In genomic region chr3:50214824-50215223, GRCh38 we compare ENCODE assay signal across 29 cellular contexts. TPM values are rescaled to one million over a fixed set of nuclear protein-coding genes. Genes with fewer than 3 reads are reported as not detected.
DNase-seq lines count a peak whose midpoint lies in the region; ATAC-seq, FAIRE-seq and TF ChIP-seq lines count a peak whose summit lies in the region.
"Had no signal": no experiment of that assay in that cellular context is flagged by ENCODE, and none has a peak within 500 bp of the region (broad histone marks: within the 10 kb centered on the region; RNA-seq: fewer than 3 reads in every experiment).

No MANE protein-coding gene starts in this region.

- peak overlapping the region; percentile 44 to 77 for H3K27ac ChIP-seq in liver (ENCODE audit: low read depth in 1 of 2, low read length in 2 of 2)
- no peak overlapping the region for H3K27ac ChIP-seq in HepG2 (ENCODE audit: extremely low read length, insufficient read depth, low read length)
- no peak overlapping the region for H3K27ac ChIP-seq in neuronal stem cell (replicated peaks; ENCODE audit: low read length)
- H3K27ac ChIP-seq in substantia nigra (ENCODE audit: low read depth, low read length, poor library complexity, severe bottlenecking), result peak overlapping the region; percentile 99
- H3K27ac ChIP-seq: BLaER1 had no signal

- H3K27ac Mint-ChIP-seq in endothelial cell (ENCODE audit: unreplicated experiment), result no peak overlapping the region
- H3K27ac Mint-ChIP-seq: CD14-positive monocyte; CD4-positive, CD25-positive, alpha-beta regulatory T cell; CD8-positive, alpha-beta memory T cell had no signal

- no peak overlapping the region for H4K8ac ChIP-seq in neuronal stem cell (ENCODE audit: low read depth, low read length)

- intact Hi-C loops in HepG2 (cut with micrococcal nuclease; ENCODE audit: unreplicated experiment), result no loop called here

- H3K9ac ChIP-seq in liver (ENCODE audit: low read depth in 1 of 2, low read length in 2 of 2), result no peak overlapping the region
- no peak overlapping the region for H3K9ac ChIP-seq in HepG2 (ENCODE audit: insufficient read depth, low read depth, low read length)
- H3K9ac ChIP-seq in neuronal stem cell (ENCODE audit: low read depth, low read length, poor library complexity), result no peak overlapping the region
- H3K9ac ChIP-seq: BLaER1 had no signal

- no peaks in the 10 kb centered on the region for H3K27me3 ChIP-seq in liver (ENCODE audit: control insufficient read depth in 4 of 4, insufficient read depth in 4 of 4, low read length in 3 of 4)
- H3K27me3 ChIP-seq in HepG2 (ENCODE audit: control insufficient read depth in 1 of 2, insufficient read depth in 2 of 2, low read length in 2 of 2), result no peaks in the 10 kb centered on the region
- H3K27me3 ChIP-seq in neuronal stem cell (ENCODE audit: control insufficient read depth in 3 of 3, insufficient read depth in 3 of 3, low read depth in 1 of 3, low read length in 3 of 3), result peaks cover 0 to 63% (median 0%) of the 10 kb centered on the region in 3 experiments
- H3K27me3 ChIP-seq: BE2C, BLaER1 had no signal

- H3K4me2 ChIP-seq in HepG2 (ENCODE audit: low read depth, low read length) (no peak overlapping the region), neuronal stem cell (ENCODE audit: insufficient read depth, low read length, poor library complexity, severe bottlenecking) (no peak overlapping the region)
- H3K4me2 ChIP-seq: BLaER1 had no signal

- no peaks in the 10 kb centered on the region; the same call in 1 of the 2 replicates for H4K20me1 ChIP-seq in HepG2 (ENCODE audit: insufficient read depth, low read length)
- H4K20me1 ChIP-seq: BLaER1 had no signal

- 38% methylated on average over 10 of the region's 10 CpGs for WGBS in liver
- 88% methylated on average over 8 of the region's 10 CpGs for WGBS in HepG2 (ENCODE audit: low lambda C conversion rate)
- no CpG with 5 or more reads among the region's 10 CpGs for WGBS in neuronal stem cell (ENCODE audit: extremely low coverage in 2 of 2, insufficient read length in 2 of 2, insufficient replicate concordance in 1 of 2), 2 donors

- H3K36me3 Mint-ChIP-seq in endothelial cell (ENCODE audit: low read depth, unreplicated experiment), result no peaks in the 10 kb centered on the region
- H3K36me3 Mint-ChIP-seq: CD14-positive monocyte; CD4-positive, alpha-beta memory T cell; CD4-positive, CD25-positive, alpha-beta regulatory T cell; CD8-positive, alpha-beta memory T cell had no signal

- H3K4ac ChIP-seq in neuronal stem cell (ENCODE audit: low read length), result no peak overlapping the region

- H3K36me3 ChIP-seq in liver (ENCODE audit: control insufficient read depth in 4 of 4, insufficient read depth in 3 of 4, low read depth in 1 of 4, low read length in 3 of 4) (peaks cover 7 to 13% (median 11%) of the 10 kb centered on the region in 4 donors), HepG2 (replicated peaks in 1 of 2; ENCODE audit: control insufficient read depth in 1 of 2, insufficient read depth in 2 of 2, low read length in 2 of 2) (peaks cover 21 to 60% of the 10 kb centered on the region in 2 experiments), neuronal stem cell (replicated peaks in 1 of 2; ENCODE audit: control insufficient read depth in 2 of 2, insufficient read depth in 2 of 2, low read length in 2 of 2) (no peaks in the 10 kb centered on the region)
- H3K36me3 ChIP-seq: BE2C, BLaER1 had no signal

- no peak for FAIRE-seq in HepG2 (lab: Jason Lieb, UNC)
- FAIRE-seq: A204.1, G401.6, GM12891, GM19239 had no signal

- H4K91ac ChIP-seq in neuronal stem cell (ENCODE audit: low read depth, low read length, poor library complexity), result no peak overlapping the region

- in situ Hi-C loops in HepG2 (cut with HindIII; ENCODE audit: extremely low pct_ligation_motif_present, low pct_unique_long_range_greater_than_20kb), result no loop called here

- no peaks in the 10 kb centered on the region for H3K9me3 Mint-ChIP-seq in endothelial cell (ENCODE audit: unreplicated experiment)
- H3K9me3 Mint-ChIP-seq: CD14-positive monocyte; CD4-positive, alpha-beta memory T cell; CD4-positive, CD25-positive, alpha-beta regulatory T cell; CD8-positive, alpha-beta memory T cell had no signal

- no peak for TF ChIP-seq POLR2A in HepG2 (IDR thresholded peaks at IDR 0.05; ENCODE audit: insufficient read depth in 1 of 2, low read depth in 2 of 2, low read length in 2 of 2)

- POLR2A ChIA-PET in HepG2 (lab: Yijun Ruan, JAX), result interaction anchor here (9.1 to 16.5 kb wide), 2 partner anchors 9 to 20 kb away, joined by 312 to 625 read pairs; partner anchors contain the start of gene SLC38A3

- no peak overlapping the region for H2BK15ac ChIP-seq in neuronal stem cell (ENCODE audit: low read length)

- TF ChIP-seq RAD21 in liver (IDR thresholded peaks at IDR 0.05), result no peak
- no peak for TF ChIP-seq RAD21 in HepG2 (CRISPR knock-in tag; IDR thresholded peaks at IDR 0.05)

- H2BK5ac ChIP-seq in neuronal stem cell (ENCODE audit: low read length), result peak overlapping the region; percentile 31

- H2BK12ac ChIP-seq in neuronal stem cell (ENCODE audit: low read length), result no peak overlapping the region

- no peaks in the 10 kb centered on the region for H3K4me1 Mint-ChIP-seq in endothelial cell (ENCODE audit: unreplicated experiment)
- H3K4me1 Mint-ChIP-seq: CD14-positive monocyte; CD4-positive, CD25-positive, alpha-beta regulatory T cell; CD8-positive, alpha-beta memory T cell had no signal

- ATAC-seq in HepG2, result no peak
- ATAC-seq in left lobe of liver, result peak; percentile 1
- ATAC-seq in HG03439 (IDR thresholded peaks at IDR 0.05; ENCODE audit: unreplicated experiment), result no peak
- ATAC-seq in GM21447 (IDR thresholded peaks at IDR 0.05; ENCODE audit: unreplicated experiment), result no peak

- no peak overlapping the region for H3K4me3 ChIP-seq in liver (ENCODE audit: low read depth in 1 of 3, low read length in 3 of 3)
- no peak overlapping the region for H3K4me3 ChIP-seq in HepG2 (replicated peaks in 1 of 3; ENCODE audit: insufficient read depth in 1 of 3, low read depth in 2 of 3, low read length in 3 of 3)
- H3K4me3 ChIP-seq in neuronal stem cell (ENCODE audit: low read length in 2 of 2), result no peak overlapping the region
- H3K4me3 ChIP-seq: BLaER1 had no signal

- H3K4me3 Mint-ChIP-seq in endothelial cell (ENCODE audit: unreplicated experiment), result no peak overlapping the region
- H3K4me3 Mint-ChIP-seq: CD14-positive monocyte; CD4-positive, alpha-beta memory T cell; CD4-positive, CD25-positive, alpha-beta regulatory T cell had no signal

- BruUV-seq in HepG2 (replicated peaks; lab: Mats Ljungman, UMichigan), result no TSS peak

- H2AK5ac ChIP-seq in neuronal stem cell (ENCODE audit: low read depth, low read length), result peak overlapping the region; percentile 86

- TF ChIP-seq EP300 in HepG2 (IDR thresholded peaks at IDR 0.05; ENCODE audit: low read depth in 2 of 2, low read length in 2 of 2) (no peak), HepG2 (CRISPR knock-in tag; IDR thresholded peaks at IDR 0.05; ENCODE audit: borderline replicate concordance) (no peak)

- H3K23ac ChIP-seq in neuronal stem cell (ENCODE audit: low read depth, low read length, poor library complexity), result no peak overlapping the region

- no peak overlapping the region for H3K14ac ChIP-seq in neuronal stem cell (ENCODE audit: low read length)

- H3K79me1 ChIP-seq in neuronal stem cell (ENCODE audit: low read depth, low read length), result no peaks in the 10 kb centered on the region

- H3K18ac ChIP-seq in neuronal stem cell (ENCODE audit: low read length), result no peak overlapping the region

- DNase-seq in HepG2 (ENCODE audit: low spot score) (no peak), left lobe of liver (ENCODE audit: low spot score) (peak; percentile 69), neuronal stem cell (ENCODE audit: low spot score) (no peak), substantia nigra (lab: John Stamatoyannopoulos, UW) (no peak), endothelial cell (ENCODE audit: low spot score) (no peak)
- DNase-seq: 8988T; ACHN; BE2C; C1 segment of cervical spinal cord; CD4-positive, alpha-beta memory T cell; CD4-positive, CD25-positive, alpha-beta regulatory T cell; CD8-positive, alpha-beta memory T cell; COR-L47; DMS 273 treated with DMSO at 0.1 percent for 48 hours; DMS153; DMS53; DMS79 treated with DMSO at 0.1 percent for 48 hours; GF-D8 had no signal

- no peak for TF ChIP-seq CTCF in liver (IDR thresholded peaks at IDR 0.05; ENCODE audit: low read depth, low read length, missing input control)
- TF ChIP-seq CTCF in HepG2 (CRISPR knock-in tag; IDR thresholded peaks at IDR 0.05), result no peak
- no peak for TF ChIP-seq CTCF in endothelial cell (IDR thresholded peaks at IDR 0.05; ENCODE audit: unreplicated experiment)

- H2AFZ ChIP-seq in HepG2 (ENCODE audit: low read length), result no peak overlapping the region
- no peak overlapping the region for H2AFZ ChIP-seq in neuronal stem cell (ENCODE audit: low read length)

- peaks cover 18% of the 10 kb centered on the region for H3K79me2 ChIP-seq in HepG2 (ENCODE audit: insufficient read depth, low read length)

- peaks cover 17 to 86% (median 72%) of the 10 kb centered on the region in 4 donors for H3K4me1 ChIP-seq in liver (ENCODE audit: control insufficient read depth in 4 of 4, insufficient read depth in 4 of 4, low read length in 3 of 4)
- peaks cover 49% of the 10 kb centered on the region for H3K4me1 ChIP-seq in HepG2 (ENCODE audit: insufficient read depth, low read length)
- no peaks in the 10 kb centered on the region for H3K4me1 ChIP-seq in neuronal stem cell (ENCODE audit: control insufficient read depth in 2 of 2, insufficient read depth in 1 of 2, low read depth in 1 of 2, low read length in 2 of 2)
- H3K4me1 ChIP-seq: BE2C had no signal

- H3K27me3 Mint-ChIP-seq in endothelial cell (ENCODE audit: unreplicated experiment), result peaks cover 10% of the 10 kb centered on the region

- H2BK120ac ChIP-seq in neuronal stem cell (ENCODE audit: low read depth, low read length), result no peak overlapping the region

- CTCF ChIA-PET in HepG2 (lab: Yijun Ruan, JAX; ENCODE audit: low intra/inter-chr PET ratio, low total read pairs), result no interaction called here

- H3K9me3 ChIP-seq in liver (ENCODE audit: control insufficient read depth in 4 of 4, low read length in 3 of 4) (no peaks in the 10 kb centered on the region), HepG2 (ENCODE audit: low read length) (no peaks in the 10 kb centered on the region), neuronal stem cell (replicated peaks in 1 of 2; ENCODE audit: control insufficient read depth in 2 of 2, insufficient read depth in 1 of 2, low read depth in 1 of 2, low read length in 2 of 2) (no peaks in the 10 kb centered on the region)
- H3K9me3 ChIP-seq: BE2C, BLaER1 had no signal

RNA-seq across cellular contexts. Expression of gene SLC38A3, which starts 9.8 kb away (rescaled TPM):
- total RNA-seq in liver (100 to 1,000 TPM in 1 of 2 donors, 10 to 100 TPM in 1; 98.1 to 166 TPM), HepG2 (2016; rRNA removed; fragmentation: Illumina TruSeq; extraction: Trizol) (14.3 and 29.8 TPM in 2 replicates), left lobe of liver (242 TPM), endothelial cell (ENCODE audit: unreplicated experiment) (0.56 TPM)
- polyA plus RNA-seq in liver (100 to 1,000 TPM; 114 to 180 TPM), HepG2 (2011; rRNA removed) (164 and 247 TPM in 2 replicates)
- total RNA-seq in HepG2 (2016; cell fraction: cytosol; rRNA removed; fragmentation: Illumina TruSeq; extraction: Trizol; ENCODE audit: low read depth), result 9.4 and 12.0 TPM in 2 replicates
- total RNA-seq in HepG2 (2016; cell fraction: insoluble cytoplasmic fraction; rRNA removed; fragmentation: Illumina TruSeq; extraction: Trizol), result 14.3 and 31.3 TPM in 2 replicates
- 13.7 and 15.1 TPM in 2 replicates for total RNA-seq in HepG2 (2016; cell fraction: membrane; rRNA removed; fragmentation: Illumina TruSeq; extraction: Trizol)
- 51.2 and 60.9 TPM in 2 replicates for total RNA-seq in HepG2 (2016; cell fraction: nucleus; rRNA removed; fragmentation: Illumina TruSeq; extraction: Trizol)
- 69.6 and 77.8 TPM in 2 replicates for polyA plus RNA-seq in HepG2 (2011; cell fraction: cytosol; rRNA removed)
- 645 and 755 TPM in 2 replicates for polyA plus RNA-seq in HepG2 (2011; cell fraction: nucleus; rRNA removed)
- 101 and 126 TPM in 2 replicates for polyA plus RNA-seq in HepG2 (2012)
- polyA plus RNA-seq in HepG2 (2016; cell fraction: cytosol; fragmentation: Illumina TruSeq; extraction: Trizol; ENCODE audit: low read depth), result 7.3 and 7.5 TPM in 2 replicates
- polyA plus RNA-seq in HepG2 (2016; cell fraction: insoluble cytoplasmic fraction; fragmentation: Illumina TruSeq; extraction: Trizol; ENCODE audit: low read depth), result 17.2 and 22.9 TPM in 2 replicates
- polyA plus RNA-seq in HepG2 (2016; cell fraction: membrane; fragmentation: Illumina TruSeq; extraction: Trizol; ENCODE audit: low read depth), result 12.8 and 13.7 TPM in 2 replicates
- polyA plus RNA-seq in HepG2 (2016; cell fraction: nucleus; fragmentation: Illumina TruSeq; extraction: Trizol; ENCODE audit: insufficient read depth, low read depth), result 146 and 148 TPM in 2 replicates
- 0.14 and 257 TPM in 2 replicates for polyA minus RNA-seq in HepG2 (2011; rRNA and poly(A)+ RNA removed; ENCODE audit: low replicate concordance)
- polyA minus RNA-seq in HepG2 (2011; cell fraction: cytosol; rRNA and poly(A)+ RNA removed), result 61.1 and 83.0 TPM in 2 replicates
- 113 and 140 TPM in 2 replicates for polyA minus RNA-seq in HepG2 (2011; cell fraction: nucleus; rRNA and poly(A)+ RNA removed)
- 3.5 TPM for polyA plus RNA-seq in neuronal stem cell (2013, experiment 1 of 2)
- 3.2 TPM for polyA plus RNA-seq in neuronal stem cell (2013, experiment 2 of 2)
- total RNA-seq: A673; CD4-positive, alpha-beta memory T cell; CD4-positive, CD25-positive, alpha-beta regulatory T cell; CD8-positive, alpha-beta memory T cell had no signal
- polyA plus RNA-seq: CD14-positive monocyte; CD4-positive, alpha-beta memory T cell; CD4-positive, CD25-positive, alpha-beta regulatory T cell; CD8-positive, alpha-beta memory T cell had no signal

RNA-seq across cellular contexts. Expression of gene GNAI2, which starts 21.2 kb away (rescaled TPM):
- total RNA-seq in liver (10 to 100 TPM; 58.3 to 65.0 TPM), HepG2 (2016; rRNA removed; fragmentation: Illumina TruSeq; extraction: Trizol) (34.5 and 51.1 TPM in 2 replicates), left lobe of liver (115 TPM), endothelial cell (ENCODE audit: unreplicated experiment) (771 TPM)
- polyA plus RNA-seq in liver (10 to 100 TPM; 59.5 to 86.3 TPM), HepG2 (2011; rRNA removed) (66.1 and 66.2 TPM in 2 replicates)
- 26.6 and 32.1 TPM in 2 replicates for total RNA-seq in HepG2 (2016; cell fraction: cytosol; rRNA removed; fragmentation: Illumina TruSeq; extraction: Trizol; ENCODE audit: low read depth)
- 33.4 and 51.3 TPM in 2 replicates for total RNA-seq in HepG2 (2016; cell fraction: insoluble cytoplasmic fraction; rRNA removed; fragmentation: Illumina TruSeq; extraction: Trizol)
- 43.7 and 48.0 TPM in 2 replicates for total RNA-seq in HepG2 (2016; cell fraction: membrane; rRNA removed; fragmentation: Illumina TruSeq; extraction: Trizol)
- 26.6 and 32.5 TPM in 2 replicates for total RNA-seq in HepG2 (2016; cell fraction: nucleus; rRNA removed; fragmentation: Illumina TruSeq; extraction: Trizol)
- 64.5 and 77.2 TPM in 2 replicates for polyA plus RNA-seq in HepG2 (2011; cell fraction: cytosol; rRNA removed)
- polyA plus RNA-seq in HepG2 (2011; cell fraction: nucleus; rRNA removed), result 39.4 and 42.6 TPM in 2 replicates
- polyA plus RNA-seq in HepG2 (2012), result 25.4 and 25.9 TPM in 2 replicates
- 37.3 and 42.8 TPM in 2 replicates for polyA plus RNA-seq in HepG2 (2016; cell fraction: cytosol; fragmentation: Illumina TruSeq; extraction: Trizol; ENCODE audit: low read depth)
- 57.1 and 66.6 TPM in 2 replicates for polyA plus RNA-seq in HepG2 (2016; cell fraction: insoluble cytoplasmic fraction; fragmentation: Illumina TruSeq; extraction: Trizol; ENCODE audit: low read depth)
- polyA plus RNA-seq in HepG2 (2016; cell fraction: membrane; fragmentation: Illumina TruSeq; extraction: Trizol; ENCODE audit: low read depth), result 69.3 and 71.1 TPM in 2 replicates
- polyA plus RNA-seq in HepG2 (2016; cell fraction: nucleus; fragmentation: Illumina TruSeq; extraction: Trizol; ENCODE audit: insufficient read depth, low read depth), result 73.5 and 75.3 TPM in 2 replicates
- 111 and 236 TPM in 2 replicates for polyA minus RNA-seq in HepG2 (2011; rRNA and poly(A)+ RNA removed; ENCODE audit: low replicate concordance)
- 26.0 and 26.4 TPM in 2 replicates for polyA minus RNA-seq in HepG2 (2011; cell fraction: cytosol; rRNA and poly(A)+ RNA removed)
- 16.4 and 20.0 TPM in 2 replicates for polyA minus RNA-seq in HepG2 (2011; cell fraction: nucleus; rRNA and poly(A)+ RNA removed)
- 457 TPM for polyA plus RNA-seq in neuronal stem cell (2013, experiment 1 of 2)
- 458 TPM for polyA plus RNA-seq in neuronal stem cell (2013, experiment 2 of 2)

RNA-seq across cellular contexts. Expression of gene GNAT1, which starts 23.4 kb away (rescaled TPM):
- total RNA-seq in liver (under 1 TPM in 1 of 2 donors, not detected in 1; 0.08 TPM), HepG2 (2016; rRNA removed; fragmentation: Illumina TruSeq; extraction: Trizol) (0.15 TPM in 1 of 2 replicates, not detected in the other), left lobe of liver (0.08 TPM), endothelial cell (ENCODE audit: unreplicated experiment) (0.59 TPM)
- polyA plus RNA-seq in liver (not detected), HepG2 (2011; rRNA removed) (0.03 TPM in 1 of 2 replicates, not detected in the other)
- total RNA-seq in HepG2 (2016; cell fraction: cytosol; rRNA removed; fragmentation: Illumina TruSeq; extraction: Trizol; ENCODE audit: low read depth), result 1.8 and 2.0 TPM in 2 replicates
- 0.09 and 0.28 TPM in 2 replicates for total RNA-seq in HepG2 (2016; cell fraction: insoluble cytoplasmic fraction; rRNA removed; fragmentation: Illumina TruSeq; extraction: Trizol)
- total RNA-seq in HepG2 (2016; cell fraction: membrane; rRNA removed; fragmentation: Illumina TruSeq; extraction: Trizol), result 0.87 and 1.1 TPM in 2 replicates
- total RNA-seq in HepG2 (2016; cell fraction: nucleus; rRNA removed; fragmentation: Illumina TruSeq; extraction: Trizol), result 0.25 and 0.44 TPM in 2 replicates
- polyA plus RNA-seq in HepG2 (2011; cell fraction: cytosol; rRNA removed), result not detected in 2 replicates
- polyA plus RNA-seq in HepG2 (2011; cell fraction: nucleus; rRNA removed), result 0.14 and 0.33 TPM in 2 replicates
- polyA plus RNA-seq in HepG2 (2012), result 0.08 TPM in 1 of 2 replicates, not detected in the other
- not detected in 2 replicates for polyA plus RNA-seq in HepG2 (2016; cell fraction: cytosol; fragmentation: Illumina TruSeq; extraction: Trizol; ENCODE audit: low read depth)
- not detected in 2 replicates for polyA plus RNA-seq in HepG2 (2016; cell fraction: insoluble cytoplasmic fraction; fragmentation: Illumina TruSeq; extraction: Trizol; ENCODE audit: low read depth)
- polyA plus RNA-seq in HepG2 (2016; cell fraction: membrane; fragmentation: Illumina TruSeq; extraction: Trizol; ENCODE audit: low read depth), result not detected in 2 replicates
- polyA plus RNA-seq in HepG2 (2016; cell fraction: nucleus; fragmentation: Illumina TruSeq; extraction: Trizol; ENCODE audit: insufficient read depth, low read depth), result 0.31 TPM in 1 of 2 replicates, not detected in the other
- polyA minus RNA-seq in HepG2 (2011; rRNA and poly(A)+ RNA removed; ENCODE audit: low replicate concordance), result 0.47 and 2.3 TPM in 2 replicates
- polyA minus RNA-seq in HepG2 (2011; cell fraction: cytosol; rRNA and poly(A)+ RNA removed), result 0.26 TPM in 1 of 2 replicates, not detected in the other
- polyA minus RNA-seq in HepG2 (2011; cell fraction: nucleus; rRNA and poly(A)+ RNA removed), result 1.2 and 1.5 TPM in 2 replicates
- 0.03 TPM for polyA plus RNA-seq in neuronal stem cell (2013, experiment 1 of 2)
- 0.04 TPM for polyA plus RNA-seq in neuronal stem cell (2013, experiment 2 of 2)
- total RNA-seq: A673; CD4-positive, alpha-beta memory T cell; CD4-positive, CD25-positive, alpha-beta regulatory T cell; CD8-positive, alpha-beta memory T cell had no signal
- polyA plus RNA-seq: AG04450; CD14-positive monocyte; CD4-positive, alpha-beta memory T cell; CD4-positive, CD25-positive, alpha-beta regulatory T cell; CD8-positive, alpha-beta memory T cell had no signal

RNA-seq across cellular contexts. Expression of gene SEMA3B, which starts 54.1 kb away (rescaled TPM):
- 1 to 10 TPM in 1 of 2 donors, under 1 TPM in 1; 0.56 to 1.5 TPM for total RNA-seq in liver
- 1 to 10 TPM in 1 of 2 donors, under 1 TPM in 1; 0.40 to 1.3 TPM for polyA plus RNA-seq in liver
- 25.6 and 93.2 TPM in 2 replicates for total RNA-seq in HepG2 (2016; rRNA removed; fragmentation: Illumina TruSeq; extraction: Trizol)
- total RNA-seq in HepG2 (2016; cell fraction: cytosol; rRNA removed; fragmentation: Illumina TruSeq; extraction: Trizol; ENCODE audit: low read depth), result 12.3 and 13.3 TPM in 2 replicates
- 23.5 and 94.1 TPM in 2 replicates for total RNA-seq in HepG2 (2016; cell fraction: insoluble cytoplasmic fraction; rRNA removed; fragmentation: Illumina TruSeq; extraction: Trizol)
- total RNA-seq in HepG2 (2016; cell fraction: membrane; rRNA removed; fragmentation: Illumina TruSeq; extraction: Trizol), result 18.0 and 19.0 TPM in 2 replicates
- total RNA-seq in HepG2 (2016; cell fraction: nucleus; rRNA removed; fragmentation: Illumina TruSeq; extraction: Trizol), result 106 and 120 TPM in 2 replicates
- polyA plus RNA-seq in HepG2 (2011; rRNA removed), result 158 and 173 TPM in 2 replicates
- polyA plus RNA-seq in HepG2 (2011; cell fraction: cytosol; rRNA removed), result 99.8 and 199 TPM in 2 replicates
- polyA plus RNA-seq in HepG2 (2011; cell fraction: nucleus; rRNA removed), result 824 and 1,487 TPM in 2 replicates
- 48.8 and 75.5 TPM in 2 replicates for polyA plus RNA-seq in HepG2 (2012)
- 10.5 and 10.8 TPM in 2 replicates for polyA plus RNA-seq in HepG2 (2016; cell fraction: cytosol; fragmentation: Illumina TruSeq; extraction: Trizol; ENCODE audit: low read depth)
- 26.4 and 37.1 TPM in 2 replicates for polyA plus RNA-seq in HepG2 (2016; cell fraction: insoluble cytoplasmic fraction; fragmentation: Illumina TruSeq; extraction: Trizol; ENCODE audit: low read depth)
- 15.3 and 17.6 TPM in 2 replicates for polyA plus RNA-seq in HepG2 (2016; cell fraction: membrane; fragmentation: Illumina TruSeq; extraction: Trizol; ENCODE audit: low read depth)
- 390 and 409 TPM in 2 replicates for polyA plus RNA-seq in HepG2 (2016; cell fraction: nucleus; fragmentation: Illumina TruSeq; extraction: Trizol; ENCODE audit: insufficient read depth, low read depth)
- polyA minus RNA-seq in HepG2 (2011; rRNA and poly(A)+ RNA removed; ENCODE audit: low replicate concordance), result 84.6 and 160 TPM in 2 replicates
- 55.4 and 70.0 TPM in 2 replicates for polyA minus RNA-seq in HepG2 (2011; cell fraction: cytosol; rRNA and poly(A)+ RNA removed)
- polyA minus RNA-seq in HepG2 (2011; cell fraction: nucleus; rRNA and poly(A)+ RNA removed), result 81.1 and 108 TPM in 2 replicates
- total RNA-seq in left lobe of liver, result 5.7 TPM
- polyA plus RNA-seq in neuronal stem cell (2013, experiment 1 of 2), result 5.0 TPM
- polyA plus RNA-seq in neuronal stem cell (2013, experiment 2 of 2), result 5.2 TPM
- 1.7 TPM for total RNA-seq in endothelial cell (ENCODE audit: unreplicated experiment)
- polyA plus RNA-seq: CD14-positive monocyte; CD4-positive, alpha-beta memory T cell; CD4-positive, CD25-positive, alpha-beta regulatory T cell; CD8-positive, alpha-beta memory T cell had no signal

RNA-seq across cellular contexts. Expression of gene SEMA3F, which starts 59.7 kb away (rescaled TPM):
- total RNA-seq in liver (1 to 10 TPM; 1.6 to 4.8 TPM), HepG2 (2016; rRNA removed; fragmentation: Illumina TruSeq; extraction: Trizol) (3.6 and 7.6 TPM in 2 replicates), left lobe of liver (4.0 TPM), endothelial cell (ENCODE audit: unreplicated experiment) (21.3 TPM)
- polyA plus RNA-seq in liver (1 to 10 TPM in 1 of 2 donors, under 1 TPM in 1; 0.60 to 2.7 TPM), HepG2 (2011; rRNA removed) (14.8 and 17.2 TPM in 2 replicates)
- total RNA-seq in HepG2 (2016; cell fraction: cytosol; rRNA removed; fragmentation: Illumina TruSeq; extraction: Trizol; ENCODE audit: low read depth), result 1.5 and 1.7 TPM in 2 replicates
- 3.6 and 8.8 TPM in 2 replicates for total RNA-seq in HepG2 (2016; cell fraction: insoluble cytoplasmic fraction; rRNA removed; fragmentation: Illumina TruSeq; extraction: Trizol)
- total RNA-seq in HepG2 (2016; cell fraction: membrane; rRNA removed; fragmentation: Illumina TruSeq; extraction: Trizol), result 4.9 and 5.4 TPM in 2 replicates
- 8.8 and 9.1 TPM in 2 replicates for total RNA-seq in HepG2 (2016; cell fraction: nucleus; rRNA removed; fragmentation: Illumina TruSeq; extraction: Trizol)
- polyA plus RNA-seq in HepG2 (2011; cell fraction: cytosol; rRNA removed), result 13.5 and 13.7 TPM in 2 replicates
- polyA plus RNA-seq in HepG2 (2011; cell fraction: nucleus; rRNA removed), result 22.1 and 33.2 TPM in 2 replicates
- polyA plus RNA-seq in HepG2 (2012), result 9.5 and 12.9 TPM in 2 replicates
- 2.0 and 2.5 TPM in 2 replicates for polyA plus RNA-seq in HepG2 (2016; cell fraction: cytosol; fragmentation: Illumina TruSeq; extraction: Trizol; ENCODE audit: low read depth)
- polyA plus RNA-seq in HepG2 (2016; cell fraction: insoluble cytoplasmic fraction; fragmentation: Illumina TruSeq; extraction: Trizol; ENCODE audit: low read depth), result 6.6 and 7.1 TPM in 2 replicates
- 5.8 and 6.2 TPM in 2 replicates for polyA plus RNA-seq in HepG2 (2016; cell fraction: membrane; fragmentation: Illumina TruSeq; extraction: Trizol; ENCODE audit: low read depth)
- 22.2 and 24.9 TPM in 2 replicates for polyA plus RNA-seq in HepG2 (2016; cell fraction: nucleus; fragmentation: Illumina TruSeq; extraction: Trizol; ENCODE audit: insufficient read depth, low read depth)
- 63.3 and 65.7 TPM in 2 replicates for polyA minus RNA-seq in HepG2 (2011; rRNA and poly(A)+ RNA removed; ENCODE audit: low replicate concordance)
- polyA minus RNA-seq in HepG2 (2011; cell fraction: cytosol; rRNA and poly(A)+ RNA removed), result 14.4 and 15.7 TPM in 2 replicates
- polyA minus RNA-seq in HepG2 (2011; cell fraction: nucleus; rRNA and poly(A)+ RNA removed), result 7.2 and 9.3 TPM in 2 replicates
- 68.0 TPM for polyA plus RNA-seq in neuronal stem cell (2013, experiment 1 of 2)
- polyA plus RNA-seq in neuronal stem cell (2013, experiment 2 of 2), result 67.2 TPM
- total RNA-seq: CD4-positive, alpha-beta memory T cell; CD8-positive, alpha-beta memory T cell had no signal
- polyA plus RNA-seq: CD14-positive monocyte; CD4-positive, alpha-beta memory T cell; CD4-positive, CD25-positive, alpha-beta regulatory T cell; CD8-positive, alpha-beta memory T cell had no signal

Comparison
In these comparisons a context has a peak if more than half of its experiments do, and no peak if none do; other contexts are left out.
1. H3K27ac ChIP-seq: peak in liver (2 of 2) and substantia nigra (single experiment); none in HepG2 (single experiment) and neuronal stem cell (single experiment).